ENCODE assay signal across 1 cellular context in the genomic region with DNA sequence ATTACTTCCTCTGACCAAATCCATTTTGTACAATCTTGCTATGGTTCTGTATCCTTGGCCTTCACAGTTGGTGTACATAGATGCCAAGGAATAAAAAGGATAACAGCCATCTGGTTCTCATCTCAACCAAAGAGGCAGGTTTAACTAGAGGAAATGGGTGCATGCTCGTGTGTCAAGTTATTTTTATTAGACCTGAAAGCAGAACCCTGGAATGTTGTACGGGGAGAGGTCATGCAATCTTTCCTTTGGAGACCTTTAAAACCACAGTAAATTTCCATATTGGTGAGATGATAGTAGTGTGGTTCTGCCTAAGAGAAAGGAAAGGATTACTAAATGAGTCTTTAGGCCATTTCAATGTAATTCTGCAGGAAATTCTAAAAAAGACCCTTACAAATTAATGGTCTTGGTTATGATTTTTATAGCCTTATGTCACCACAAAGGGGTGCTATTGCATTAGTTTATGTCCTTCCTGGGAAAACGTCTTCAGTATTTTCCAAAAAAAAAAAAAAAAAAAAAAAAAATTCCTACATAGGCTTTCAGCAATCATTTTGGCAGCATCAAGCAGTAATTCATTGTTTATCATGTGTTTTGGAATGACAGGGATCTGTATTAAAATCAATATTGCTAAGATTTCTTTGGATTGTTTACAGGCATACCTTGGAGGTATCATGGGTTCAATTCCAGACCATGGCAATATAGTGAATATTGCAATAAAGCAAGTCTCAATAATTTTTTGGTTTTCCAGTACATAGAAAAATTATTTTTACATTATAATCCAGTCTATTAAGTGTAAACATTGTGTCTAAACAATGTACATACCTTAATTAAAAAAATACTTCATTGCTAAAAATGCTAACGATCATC.
A peak's percentile ranks its signal among the peaks of the same experiment; 100 is the strongest.
TF ChIP-seq lines count a peak whose summit lies in the region.

No MANE protein-coding gene starts in this region.

TF ChIP-seq in IMR-90, 13 proteins besides CTCF, POLR2A, EP300 and RAD21:
- TF ChIP-seq RCOR1 (IDR thresholded peaks at IDR 0.05; ENCODE audit: insufficient replicate concordance, low read length) (no peak), SMC3 (IDR thresholded peaks at IDR 0.05; ENCODE audit: low read depth, low read length) (peak; percentile 85)
